ENCODE assay signal across 1 cellular context in genomic region chr6:26215200-26216014, GRCh38.
TF ChIP-seq lines count a peak whose summit lies in the region.

No MANE protein-coding gene starts in this region.

TF ChIP-seq in GM12878, 131 proteins besides CTCF, POLR2A, EP300 and RAD21 (continued from another document):
- TF ChIP-seq ZBTB40 (IDR thresholded peaks at IDR 0.05; ENCODE audit: borderline replicate concordance) (no peak), ETV6 (conservative IDR thresholded peaks at IDR 0.05 in 1 of 2, IDR thresholded peaks at IDR 0.05 in 1 of 2; ENCODE audit: borderline replicate concordance in 1 of 2, low read depth in 1 of 2) (no peak), CHD4 (IDR thresholded peaks at IDR 0.05) (no peak), E2F8 (IDR thresholded peaks at IDR 0.05; ENCODE audit: low read depth, partially characterized antibody) (peak; percentile 17), RELA (IDR thresholded peaks at IDR 0.05; ENCODE audit: borderline replicate concordance, partially characterized antibody) (no peak), HDAC6 (IDR thresholded peaks at IDR 0.05; ENCODE audit: unreplicated experiment) (no peak), SREBF2 (IDR thresholded peaks at IDR 0.05; ENCODE audit: low read length) (no peak), SMAD1 (IDR thresholded peaks at IDR 0.05; ENCODE audit: low read depth, partially characterized antibody) (no peak), SIX5 (IDR thresholded peaks at IDR 0.05; ENCODE audit: low read depth, low read length, severe bottlenecking) (no peak), POLR2AphosphoS2 (IDR thresholded peaks at IDR 0.05; ENCODE audit: low read depth, low read length) (no peak), E4F1 (IDR thresholded peaks at IDR 0.05; ENCODE audit: borderline replicate concordance, partially characterized antibody) (no peak), TARDBP (IDR thresholded peaks at IDR 0.05; ENCODE audit: borderline replicate concordance) (no peak)
